2 cellular contexts compared by ENCODE assay signal in genomic region chr18:75754433-75754832, GRCh38.
A peak's percentile ranks its signal among the peaks of the same experiment; 100 is the strongest.
TF ChIP-seq lines count a peak whose summit lies in the region.

No MANE protein-coding gene starts in this region.

TF ChIP-seq in A549, 52 proteins besides CTCF, POLR2A, EP300 and RAD21:
- TF ChIP-seq HEYL (CRISPR knock-in tag; IDR thresholded peaks at IDR 0.05) = no peak
- TF ChIP-seq BHLHE40 (IDR thresholded peaks at IDR 0.05; ENCODE audit: low read depth, low read length) = no peak
- no peak for TF ChIP-seq RFX5 (IDR thresholded peaks at IDR 0.05)
- TF ChIP-seq GATA3 (IDR thresholded peaks at IDR 0.05; ENCODE audit: borderline replicate concordance) = no peak
- TF ChIP-seq USF2 (IDR thresholded peaks at IDR 0.05) = peak; percentile 30; the same call in 1 of the 2 replicates
TF ChIP-seq in A549: peak in this region for 1.

TF ChIP-seq in H1, 55 proteins besides CTCF, POLR2A, EP300 and RAD21:
- TF ChIP-seq SP2 (IDR thresholded peaks at IDR 0.05; ENCODE audit: low read length) (no peak), E2F6 (IDR thresholded peaks at IDR 0.05) (no peak), POU5F1 (IDR thresholded peaks at IDR 0.05; ENCODE audit: low read depth, low read length) (no peak)
